Comparison of ENCODE assay signal across 8 cellular contexts in the genomic region with DNA sequence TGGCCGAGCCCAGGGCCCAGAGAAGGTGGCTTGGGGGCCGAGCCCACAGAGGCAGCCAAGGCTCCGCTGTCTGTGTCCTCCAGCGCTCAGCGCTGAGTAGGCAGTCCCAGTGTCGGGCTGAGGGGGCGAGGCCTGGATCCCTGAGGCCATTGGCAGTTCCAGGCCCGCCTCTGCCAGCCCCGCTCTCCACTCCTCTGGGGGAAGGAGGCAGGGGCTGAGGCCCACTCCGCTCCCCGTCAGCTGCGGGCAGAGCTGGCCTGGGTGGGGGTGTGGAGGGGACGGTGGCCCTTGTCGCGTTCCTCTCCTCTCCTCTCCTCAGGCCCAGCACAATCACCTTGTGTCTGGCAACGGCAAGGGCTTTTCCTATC.
DNase-seq lines count a peak whose midpoint lies in the region; ATAC-seq and TF ChIP-seq lines count a peak whose summit lies in the region.
"Had no signal": no experiment of that assay in that cellular context is flagged by ENCODE, and none has a peak within 500 bp of the region (broad histone marks: within the 10 kb centered on the region; RNA-seq: fewer than 3 reads in every experiment).

No MANE protein-coding gene starts in this region.

- no peak overlapping the region for H3K23ac ChIP-seq in mesenchymal stem cell (ENCODE audit: low read length in 2 of 2)

- H3K9ac ChIP-seq in endodermal cell (ENCODE audit: extremely low read depth, low read length, poor library complexity, severe bottlenecking) (no peak overlapping the region), mesenchymal stem cell (ENCODE audit: low read length) (no peak overlapping the region)

- intact Hi-C loops in tibial artery (cut with DNase I; ENCODE audit: low total_unique reads), result no loop called here

- TF ChIP-seq CTCF in endodermal cell (conservative IDR thresholded peaks at IDR 0.05), result no peak
- no peak for TF ChIP-seq CTCF in tibial artery (IDR thresholded peaks at IDR 0.05)

- H3K27me3 ChIP-seq in endodermal cell (ENCODE audit: control insufficient read depth, insufficient read depth, low read length, poor library complexity, severe bottlenecking), result no peaks in the 10 kb centered on the region
- peaks cover 14 to 72% of the 10 kb centered on the region in 2 experiments for H3K27me3 ChIP-seq in mesenchymal stem cell (ENCODE audit: control insufficient read depth in 1 of 2, insufficient read depth in 1 of 2, low read length in 2 of 2)
- H3K27me3 ChIP-seq in tibial artery, result no peaks in the 10 kb centered on the region

- peak overlapping the region; percentile 70 for H4K91ac ChIP-seq in mesenchymal stem cell (ENCODE audit: low read length)

- H3K4ac ChIP-seq in mesenchymal stem cell (ENCODE audit: low read depth in 1 of 2, low read length in 2 of 2), result peak overlapping the region; percentile 20 to 41

- peak overlapping the region in 1 of 2 experiments; percentile 69 for H3K14ac ChIP-seq in mesenchymal stem cell (ENCODE audit: low read length in 2 of 2)

- H2BK12ac ChIP-seq in mesenchymal stem cell (ENCODE audit: low read length in 2 of 2), result peak overlapping the region; percentile 21 to 76

- H3K27ac ChIP-seq in endodermal cell (ENCODE audit: low read depth, low read length), result peak overlapping the region; percentile 57
- H3K27ac ChIP-seq in mesenchymal stem cell (ENCODE audit: low read length, poor library complexity, severe bottlenecking), result no peak overlapping the region
- peak overlapping the region; percentile 88 to 94 for H3K27ac ChIP-seq in tibial artery

- no peaks in the 10 kb centered on the region for H3K36me3 ChIP-seq in endodermal cell (ENCODE audit: control insufficient read depth, insufficient read depth, low read length)
- H3K36me3 ChIP-seq in mesenchymal stem cell (ENCODE audit: control insufficient read depth in 1 of 2, insufficient read depth in 2 of 2, low read depth in 1 of 2, low read length in 2 of 2), result peaks cover 0 to 6% of the 10 kb centered on the region in 2 experiments
- H3K36me3 ChIP-seq in tibial artery, result peaks cover 15 to 46% (median 24%) of the 10 kb centered on the region in 3 donors

- peak overlapping the region in 1 of 2 experiments; percentile 63 for H3K18ac ChIP-seq in mesenchymal stem cell (ENCODE audit: low read depth in 1 of 2, low read length in 2 of 2)

- peak overlapping the region; percentile 78 for H2BK15ac ChIP-seq in mesenchymal stem cell (ENCODE audit: low read depth, poor library complexity, severe bottlenecking)

- H2AFZ ChIP-seq in mesenchymal stem cell (ENCODE audit: low read depth, low read length), result peak overlapping the region; percentile 20

- H3K4me3 ChIP-seq in endodermal cell (ENCODE audit: low read length), result no peak overlapping the region
- H3K4me3 ChIP-seq in mesenchymal stem cell (ENCODE audit: insufficient read depth in 1 of 2, low read depth in 1 of 2, low read length in 2 of 2), result no peak overlapping the region
- H3K4me3 ChIP-seq in tibial artery, result peak overlapping the region in 1 of 2 donors; percentile 37

- H3K79me1 ChIP-seq in mesenchymal stem cell (replicated peaks; ENCODE audit: low read length, poor library complexity, severe bottlenecking), result no peaks in the 10 kb centered on the region

- peak overlapping the region; percentile 48 for H4K8ac ChIP-seq in mesenchymal stem cell (ENCODE audit: low read length)

- WGBS in endodermal cell (ENCODE audit: insufficient coverage in 1 of 2, insufficient read length in 1 of 2), 2 experiments, result 25 to 35% methylated on average over 4 to 16 of the region's 16 CpGs
- WGBS in mesenchymal stem cell, result 1% methylated on average over 5 of the region's 16 CpGs

- peak overlapping the region; percentile 60 for H3K4me2 ChIP-seq in mesenchymal stem cell (ENCODE audit: low read length, poor library complexity, severe bottlenecking)

- no peak for ATAC-seq in stimulated activated naive CD8-positive, alpha-beta T cell treated with anti-CD3 and anti-CD28 coated beads, Interleukin-15, Interleukin-2, amounts not matched to agents 100 U/mL and 50 U/mL, for 24 hours
- ATAC-seq in GM21447 (IDR thresholded peaks at IDR 0.05; ENCODE audit: unreplicated experiment), result no peak

- no peak overlapping the region for H2BK120ac ChIP-seq in mesenchymal stem cell (ENCODE audit: low read depth, low read length)

- no peak overlapping the region for H2AK5ac ChIP-seq in mesenchymal stem cell (ENCODE audit: low read length, severe bottlenecking)

- DNase-seq in NCI-H510A treated with DMSO at 0.1 percent for 48 hours (lab: John Stamatoyannopoulos, UW) (peak; percentile 96), endodermal cell (peak; percentile 91), mesenchymal stem cell (peak; percentile 64), tibial artery (peak; percentile 68 to 93)
- DNase-seq in activated CD8-positive, alpha-beta memory T cell treated with anti-CD3 and anti-CD28 coated beads for 24 hours, result no peak
- no peak for DNase-seq in stimulated activated naive CD8-positive, alpha-beta T cell treated with anti-CD3 and anti-CD28 coated beads, Interleukin-15, Interleukin-2, amounts not matched to agents 100 U/mL and 50 U/mL, for 24 hours
- DNase-seq: central memory CD4-positive, alpha-beta T cell had no signal

- H3K9me3 ChIP-seq in endodermal cell (ENCODE audit: control insufficient read depth, low read length) (no peaks in the 10 kb centered on the region), mesenchymal stem cell (ENCODE audit: control insufficient read depth, low read length) (no peaks in the 10 kb centered on the region), tibial artery (no peaks in the 10 kb centered on the region)

- H3K27ac Mint-ChIP-seq in endodermal cell, result no peak overlapping the region

- H3K27me3 Mint-ChIP-seq in endodermal cell (ENCODE audit: insufficient read depth), result no peaks in the 10 kb centered on the region

- H3K36me3 Mint-ChIP-seq in endodermal cell (ENCODE audit: low read depth), result no peaks in the 10 kb centered on the region

- peaks cover 6% of the 10 kb centered on the region for H3K4me1 Mint-ChIP-seq in endodermal cell

- H2BK5ac ChIP-seq in mesenchymal stem cell (ENCODE audit: low read depth, low read length, poor library complexity, severe bottlenecking), result no peak overlapping the region

- H3K4me1 ChIP-seq in endodermal cell (ENCODE audit: control insufficient read depth, insufficient read depth, low read length), result peaks cover 7% of the 10 kb centered on the region
- peaks cover 23% of the 10 kb centered on the region for H3K4me1 ChIP-seq in mesenchymal stem cell (ENCODE audit: control insufficient read depth, insufficient read depth, low read depth, low read length)
- H3K4me1 ChIP-seq in tibial artery, result peaks cover 0 to 61% (median 59%) of the 10 kb centered on the region in 4 donors

- H3K4me3 Mint-ChIP-seq in endodermal cell, result no peak overlapping the region

- no peaks in the 10 kb centered on the region for H3K9me3 Mint-ChIP-seq in endodermal cell

Comparison
In these comparisons a context has a peak if more than half of its experiments do, and no peak if none do; other contexts are left out.
1. DNase-seq: peak in NCI-H510A treated with DMSO at 0.1 percent for 48 hours (single experiment), endodermal cell (single experiment), mesenchymal stem cell (single experiment) and tibial artery (2 of 2); none in activated CD8-positive, alpha-beta memory T cell treated with anti-CD3 and anti-CD28 coated beads for 24 hours (single experiment) and stimulated activated naive CD8-positive, alpha-beta T cell treated with anti-CD3 and anti-CD28 coated beads, Interleukin-15, Interleukin-2, amounts not matched to agents 100 U/mL and 50 U/mL, for 24 hours (single experiment).